5 cellular contexts compared by ENCODE assay signal in the genomic region with DNA sequence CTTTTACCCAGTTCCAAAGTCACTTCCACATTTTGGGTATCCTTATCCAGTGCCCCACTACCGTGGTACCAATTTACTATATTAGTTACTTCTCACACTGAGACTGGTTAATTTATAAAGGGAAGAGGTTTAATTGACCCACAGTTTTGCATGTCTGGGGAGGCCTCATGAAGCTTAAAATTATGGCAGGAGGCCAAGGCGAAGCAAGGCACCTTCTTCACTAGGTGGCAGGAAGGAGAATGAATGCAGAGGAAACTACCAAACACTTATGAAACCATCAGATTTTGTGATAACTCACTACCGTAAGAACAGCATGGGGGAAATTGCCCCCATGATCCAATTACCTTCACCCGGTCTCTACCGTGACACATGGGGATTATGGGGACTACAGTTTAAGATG.
"Had no signal": no experiment of that assay in that cellular context is flagged by ENCODE, and none has a peak within 500 bp of the region (broad histone marks: within the 10 kb centered on the region; RNA-seq: fewer than 3 reads in every experiment).

No MANE protein-coding gene starts in this region.

- DNase-seq: H9, HCEC 1CT, IMR-90, KBM-7 had no signal

- H3K27ac Mint-ChIP-seq: GM23338, H9 had no signal

- H3K4me3 Mint-ChIP-seq: GM23338, H9 had no signal

- ATAC-seq: GM23338 had no signal

- H3K4me1 Mint-ChIP-seq: GM23338, H9 had no signal

- H3K4me3 ChIP-seq: GM23338 had no signal
